9 cellular contexts compared by ENCODE assay signal in the genomic region with DNA sequence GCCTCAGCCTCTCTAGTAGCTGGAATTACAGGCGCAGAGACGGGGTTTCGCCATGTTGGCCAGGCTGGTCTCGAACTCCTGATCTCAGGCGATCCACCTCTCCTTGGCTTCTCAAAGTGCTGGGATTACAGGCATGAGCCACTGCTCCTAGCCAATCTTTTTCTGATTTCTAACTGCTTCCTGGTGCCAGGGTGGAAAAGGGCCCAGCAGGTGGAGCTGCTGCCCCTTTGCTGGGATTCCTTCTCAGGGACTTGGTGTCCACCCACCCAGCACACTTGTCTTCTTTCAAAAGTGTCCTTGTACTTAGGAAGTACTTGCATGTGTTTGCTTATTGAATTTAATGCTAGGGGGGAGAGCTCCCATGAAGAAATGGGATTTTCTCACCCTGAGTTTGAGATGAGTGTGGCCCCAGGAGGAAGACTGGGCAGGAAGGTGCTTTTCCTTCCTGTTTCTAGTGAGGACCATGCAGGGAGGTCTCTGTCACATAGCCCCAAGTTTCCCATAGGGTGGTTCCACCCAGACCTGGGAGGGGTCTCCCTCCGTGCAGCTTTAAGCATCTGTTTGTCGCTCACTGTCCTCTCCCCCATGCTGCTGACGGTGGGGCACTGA. TPM values are rescaled to one million over a fixed set of nuclear protein-coding genes. Genes with fewer than 3 reads are reported as not detected.
DNase-seq lines count a peak whose midpoint lies in the region; ATAC-seq and TF ChIP-seq lines count a peak whose summit lies in the region.
"Had no signal": no experiment of that assay in that cellular context is flagged by ENCODE, and none has a peak within 500 bp of the region (broad histone marks: within the 10 kb centered on the region; RNA-seq: fewer than 3 reads in every experiment).

No MANE protein-coding gene starts in this region.

- peaks cover 0 to 49% (median 36%) of the 10 kb centered on the region in 4 donors for H3K4me1 ChIP-seq in tibial nerve

- peaks cover 10 to 51% (median 13%) of the 10 kb centered on the region in 3 donors for H3K36me3 ChIP-seq in tibial nerve

- peak; percentile 73 for TF ChIP-seq CTCF in GM12873 (IDR thresholded peaks at IDR 0.05; ENCODE audit: insufficient read depth, low read depth, low read length, missing control alignments)
- TF ChIP-seq CTCF in astrocyte of the spinal cord (IDR thresholded peaks at IDR 0.05; ENCODE audit: low read depth, low read length), result peak; percentile 82
- TF ChIP-seq CTCF in tibial nerve (IDR thresholded peaks at IDR 0.05), result peak; percentile 52 to 76 (median 73)

- no peaks in the 10 kb centered on the region for H3K9me3 ChIP-seq in tibial nerve

- 66 to 72% methylated on average over 8 of the region's 8 CpGs for WGBS in tibial nerve, 2 donors

- ATAC-seq in left colon, result peak; percentile 69
- ATAC-seq in HG03039 (IDR thresholded peaks at IDR 0.05; ENCODE audit: unreplicated experiment), result no peak
- no peak for ATAC-seq in HG03025 (IDR thresholded peaks at IDR 0.05; ENCODE audit: low FRiP score, unreplicated experiment)

- H3K4me3 ChIP-seq in astrocyte of the spinal cord (ENCODE audit: low read depth, low read length), result no peak overlapping the region
- no peak overlapping the region for H3K4me3 ChIP-seq in tibial nerve

- peak overlapping the region in 3 of 4 donors; percentile 11 to 95 (median 86) for H3K27ac ChIP-seq in tibial nerve

- in situ Hi-C loops in astrocyte of the spinal cord (cut with HindIII; ENCODE audit: low sequenced_read_pairs), result no loop called here

- DNase-seq in Ammon's horn (ENCODE audit: low spot score) (peak; percentile 67), NCI-H524 (lab: John Stamatoyannopoulos, UW) (peak; percentile 45 to 73), astrocyte of the spinal cord (ENCODE audit: low read depth, low spot score) (peak; percentile 70), left colon (peak in 1 of 2 donors; percentile 56), tibial nerve (ENCODE audit: low spot score in 2 of 2) (no peak)

- no peaks in the 10 kb centered on the region for H3K27me3 ChIP-seq in tibial nerve

- TF ChIP-seq EP300 in tibial nerve (IDR thresholded peaks at IDR 0.05), result peak in 1 of 2 donors; percentile 25

- no peak for TF ChIP-seq POLR2A in tibial nerve (IDR thresholded peaks at IDR 0.05)

- intact Hi-C loops in left colon (cut with DNase I, micrococcal nuclease), result no loop called here

RNA-seq across cellular contexts. Expression of a gene that starts 14.2 kb away (rescaled TPM):
- total RNA-seq in left colon, result 10 to 100 TPM; 16.4 to 17.3 TPM
- total RNA-seq in tibial nerve, result 10 to 100 TPM; 16.5 to 36.8 (median 25.7) TPM

RNA-seq across cellular contexts. Expression of a gene that starts 19.9 kb away (rescaled TPM):
- total RNA-seq in left colon, result not detected
- total RNA-seq in tibial nerve, result 10 to 100 TPM; 11.6 to 53.4 (median 24.8) TPM
- total RNA-seq: glomerular endothelial cell had no signal

RNA-seq across cellular contexts. Expression of a gene that starts 21.4 kb away (rescaled TPM):
- total RNA-seq in left colon (1 to 10 TPM; 2.5 to 6.8 TPM), tibial nerve (10 to 100 TPM; 25.1 to 32.7 (median 26.6) TPM)

RNA-seq across cellular contexts. Expression of a gene that starts 36.9 kb away (rescaled TPM):
- total RNA-seq in left colon (10 to 100 TPM; 27.5 to 34.8 TPM), tibial nerve (10 to 100 TPM; 51.0 to 67.8 (median 62.8) TPM)

Comparison
In these comparisons a context has a peak if more than half of its experiments do, and no peak if none do; other contexts are left out.
1. DNase-seq: peak in Ammon's horn (single experiment), NCI-H524 (2 of 2) and astrocyte of the spinal cord (single experiment); none in tibial nerve (0 of 2).
2. RNA of a gene that starts 19.9 kb away (total RNA-seq): 11.6 to 53.4 TPM in tibial nerve; not detected in left colon; every median in the first group is over 10 times any median in the second.
3. Peak in every context shown above with its lines, with median percentiles within 50 percentile points of each other: CTCF ChIP-seq.